ENCODE assay signal across 30 cellular contexts in the genomic region with DNA sequence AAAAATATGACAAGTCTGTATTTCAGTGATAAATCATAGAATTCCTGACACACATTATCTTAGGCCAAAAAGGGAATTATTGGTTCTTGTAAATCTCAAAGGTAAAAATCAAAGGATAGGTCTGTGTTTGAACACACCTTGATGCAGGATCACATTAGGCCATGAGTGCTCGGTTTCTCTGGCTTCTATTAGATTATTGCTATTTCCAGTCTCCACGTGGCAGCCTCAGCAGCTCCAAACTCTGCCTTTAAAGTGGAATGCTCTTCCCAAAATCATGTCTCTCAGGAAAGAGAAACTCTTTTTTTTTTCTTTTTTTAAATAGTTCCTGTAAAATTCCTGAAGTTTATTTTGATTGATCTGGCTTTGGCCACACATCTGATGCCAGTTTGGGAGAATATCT.
A peak's percentile ranks its signal among the peaks of the same experiment; 100 is the strongest.
DNase-seq lines count a peak whose midpoint lies in the region; ATAC-seq and TF ChIP-seq lines count a peak whose summit lies in the region.
"Had no signal": no experiment of that assay in that cellular context is flagged by ENCODE, and none has a peak within 500 bp of the region (broad histone marks: within the 10 kb centered on the region; RNA-seq: fewer than 3 reads in every experiment).

No MANE protein-coding gene starts in this region.

- H3K27me3 Mint-ChIP-seq in osteocyte (ENCODE audit: unreplicated experiment) = no peaks in the 10 kb centered on the region

- no peak overlapping the region for H3K4me3 ChIP-seq in BE2C (ENCODE audit: low read depth, low read length)
- H3K4me3 ChIP-seq in PC-3 (ENCODE audit: low read length) = no peak overlapping the region
- H3K4me3 ChIP-seq in esophagus muscularis mucosa = no peak overlapping the region
- H3K4me3 ChIP-seq: BLaER1, colonic mucosa, hepatocyte, SJCRH30, tibial artery had no signal

- no peak for TF ChIP-seq EP300 in esophagus muscularis mucosa (IDR thresholded peaks at IDR 0.05)

- H3K27ac ChIP-seq in PC-3 (ENCODE audit: low read length) = peak overlapping the region; percentile 91
- peak overlapping the region in 3 of 4 donors; percentile 76 to 80 (median 79) for H3K27ac ChIP-seq in esophagus muscularis mucosa (replicated peaks in 1 of 4)
- H3K27ac ChIP-seq: BLaER1, colonic mucosa had no signal

- H3K4me3 Mint-ChIP-seq in osteocyte (ENCODE audit: unreplicated experiment) = no peak overlapping the region
- H3K4me3 Mint-ChIP-seq in stimulated activated effector memory CD8-positive, alpha-beta T cell treated with anti-CD3 and anti-CD28 coated beads, Interleukin-12 subunit alpha, Interleukin-12 subunit beta, amount 100 ng/mL, for 72 hours = no peak overlapping the region
- H3K4me3 Mint-ChIP-seq: activated T-helper 1 cell treated with anti-CD3 and anti-CD28 coated beads, Interleukin-12 subunit alpha, Interleukin-12 subunit beta, Interleukin-2, Interleukin-4 antibody, amounts not matched to agents 30 ng/mL and 10 ng/mL and 1 ng/mL, durations not matched to agents 14 hours and 24 hours and 36 hours; natural killer cell; T-helper 1 cell treated with Interleukin-12 subunit alpha and Interleukin-12 subunit beta and Interleukin-4 antibody, amounts not matched to agents 30 μg/mL and 1 μg/mL, for 36 hours had no signal

- peak overlapping the region; percentile 66 for H3K9ac ChIP-seq in PC-3 (ENCODE audit: low read length)
- H3K9ac ChIP-seq: BLaER1 had no signal

- no peaks in the 10 kb centered on the region for H3K79me2 ChIP-seq in PC-3 (ENCODE audit: low read length)
- H3K79me2 ChIP-seq: hepatocyte had no signal

- H3K4me1 ChIP-seq in BE2C = peaks cover 33% of the 10 kb centered on the region
- H3K4me1 ChIP-seq in PC-3 (ENCODE audit: insufficient read depth, low read length) = peaks cover 55% of the 10 kb centered on the region
- peaks cover 12 to 44% (median 39%) of the 10 kb centered on the region in 4 donors for H3K4me1 ChIP-seq in esophagus muscularis mucosa
- H3K4me1 ChIP-seq: BLaER1, colonic mucosa had no signal

- H4K20me1 ChIP-seq in PC-3 (ENCODE audit: low read length) = no peaks in the 10 kb centered on the region
- H4K20me1 ChIP-seq: BLaER1 had no signal

- POLR2A ChIA-PET in PC-3 (lab: Charles Lee; ENCODE audit: unreplicated experiment) = no interaction called here

- no peak overlapping the region; the same call in 1 of the 2 replicates for H3K4me2 ChIP-seq in PC-3 (ENCODE audit: low read length)
- H3K4me2 ChIP-seq: BLaER1, hepatocyte had no signal

- intact Hi-C loops in PC-3 (cut with micrococcal nuclease) = loop anchor here (2.0 to 5.0 kb wide), 3 partner anchors 89 to 263 kb away; no protein-coding TSS in a partner anchor
- intact Hi-C loops in esophagus muscularis mucosa (cut with DNase I) = loop anchor here (5.0 kb wide), 1 partner anchor 106 kb away; a partner anchor contains a TSS
- intact Hi-C loops in head of caudate nucleus (cut with DNase I) = no loop called here

- TF ChIP-seq CTCF in BE2C (IDR thresholded peaks at IDR 0.05; ENCODE audit: low read depth, low read length) (no peak), PC-3 (conservative IDR thresholded peaks at IDR 0.05; ENCODE audit: low read depth, low read length) (no peak), esophagus muscularis mucosa (IDR thresholded peaks at IDR 0.05) (no peak), osteocyte (IDR thresholded peaks at IDR 0.05) (no peak)

- H2AFZ ChIP-seq in PC-3 (ENCODE audit: low read length) = no peak overlapping the region
- H2AFZ ChIP-seq: hepatocyte had no signal

- no TSS peak for BruUV-seq in PC-3 (replicated peaks; lab: Mats Ljungman, UMichigan)

- peaks cover 44% of the 10 kb centered on the region for H3K4me1 Mint-ChIP-seq in osteocyte (ENCODE audit: unreplicated experiment)
- H3K4me1 Mint-ChIP-seq in stimulated activated effector memory CD8-positive, alpha-beta T cell treated with anti-CD3 and anti-CD28 coated beads, Interleukin-12 subunit alpha, Interleukin-12 subunit beta, amount 100 ng/mL, for 72 hours = no peaks in the 10 kb centered on the region
- H3K4me1 Mint-ChIP-seq: natural killer cell had no signal

- H3K9me2 ChIP-seq in PC-3 (replicated peaks; ENCODE audit: low read length) = no peaks in the 10 kb centered on the region

- H3F3A ChIP-seq in PC-3 (ENCODE audit: low read length, unreplicated experiment) = peaks cover 8% of the 10 kb centered on the region

- no peak for TF ChIP-seq POLR2A in esophagus muscularis mucosa (IDR thresholded peaks at IDR 0.05; ENCODE audit: low read depth)

- H3K36me3 Mint-ChIP-seq in osteocyte (ENCODE audit: unreplicated experiment) = no peaks in the 10 kb centered on the region
- no peaks in the 10 kb centered on the region for H3K36me3 Mint-ChIP-seq in stimulated activated effector memory CD8-positive, alpha-beta T cell treated with anti-CD3 and anti-CD28 coated beads, Interleukin-12 subunit alpha, Interleukin-12 subunit beta, amount 100 ng/mL, for 72 hours
- H3K36me3 Mint-ChIP-seq: natural killer cell had no signal

- no peaks in the 10 kb centered on the region for H3K27me3 ChIP-seq in BE2C
- no peaks in the 10 kb centered on the region for H3K27me3 ChIP-seq in PC-3 (ENCODE audit: low read length)
- no peaks in the 10 kb centered on the region for H3K27me3 ChIP-seq in esophagus muscularis mucosa
- H3K27me3 ChIP-seq: BLaER1, colonic mucosa, hepatocyte, SJCRH30, tibial artery had no signal

- DNase-seq in BE2C (peak; percentile 28), PC-3 (no peak), esophagus muscularis mucosa (ENCODE audit: extremely low spot score) (no peak), osteocyte (ENCODE audit: extremely low spot score, unreplicated experiment) (no peak), DMS79 (lab: John Stamatoyannopoulos, UW) (no peak), NCI-H2107 (lab: John Stamatoyannopoulos, UW) (no peak), head of caudate nucleus (no peak)
- DNase-seq in stimulated activated effector memory CD8-positive, alpha-beta T cell treated with anti-CD3 and anti-CD28 coated beads, Interleukin-12 subunit alpha, Interleukin-12 subunit beta, amount 100 ng/mL, for 72 hours (ENCODE audit: low spot score in 2 of 2) = no peak
- DNase-seq: activated CD4-positive, alpha-beta T cell treated with anti-CD3 and anti-CD28 coated beads, Interleukin-2, amount 50 U/mL, for 48 hours; activated CD8-positive, alpha-beta memory T cell treated with anti-CD3 and anti-CD28 coated beads, Interleukin-2, amount 50 U/mL, for 4 hours; activated naive CD4-positive, alpha-beta T cell treated with anti-CD3 and anti-CD28 coated beads, Interleukin-2, amount 50 U/mL, for 16 hours; amniotic stem cell; colonic mucosa; DND-41; effector CD8-positive, alpha-beta T cell; erythroblast; Kasumi-1; natural killer cell; NCI-H1694; occipital lobe; stimulated activated CD4-positive, alpha-beta T cell treated with anti-CD3 and anti-CD28 coated beads, Interleukin-2, amount 100 ng/mL, for 24 hours; tibial artery had no signal

- CTCF ChIA-PET in PC-3 (lab: Charles Lee) = interaction anchor here (0.7 kb wide), 1 partner anchor 13 kb away, joined by 3 read pairs; no protein-coding TSS in a partner anchor

- 25% methylated on average over 2 of the region's 2 CpGs for WGBS in esophagus muscularis mucosa

- no peaks in the 10 kb centered on the region for H3K9me3 Mint-ChIP-seq in osteocyte (ENCODE audit: unreplicated experiment)
- no peaks in the 10 kb centered on the region for H3K9me3 Mint-ChIP-seq in stimulated activated effector memory CD8-positive, alpha-beta T cell treated with anti-CD3 and anti-CD28 coated beads, Interleukin-12 subunit alpha, Interleukin-12 subunit beta, amount 100 ng/mL, for 72 hours
- H3K9me3 Mint-ChIP-seq: activated T-helper 1 cell treated with anti-CD3 and anti-CD28 coated beads, Interleukin-12 subunit alpha, Interleukin-12 subunit beta, Interleukin-2, Interleukin-4 antibody, amounts not matched to agents 30 ng/mL and 10 ng/mL and 1 ng/mL, durations not matched to agents 14 hours and 24 hours and 36 hours; natural killer cell; T-helper 1 cell treated with Interleukin-12 subunit alpha and Interleukin-12 subunit beta and Interleukin-4 antibody, amounts not matched to agents 30 μg/mL and 1 μg/mL, for 36 hours had no signal

- H3K9me3 ChIP-seq in BE2C (no peaks in the 10 kb centered on the region), PC-3 (ENCODE audit: low read length) (no peaks in the 10 kb centered on the region), esophagus muscularis mucosa (no peaks in the 10 kb centered on the region)
- H3K9me3 ChIP-seq: BLaER1, colonic mucosa, SJCRH30, tibial artery had no signal

- no peak for ATAC-seq in PC-3
- ATAC-seq in stimulated activated effector memory CD8-positive, alpha-beta T cell treated with anti-CD3 and anti-CD28 coated beads, Interleukin-12 subunit alpha, Interleukin-12 subunit beta, amount 100 ng/mL, for 72 hours = no peak
- ATAC-seq: activated CD4-positive, CD25-positive, alpha-beta regulatory T cell treated with anti-CD3 and anti-CD28 coated beads, Interleukin-2, amount 50 U/mL, for 24 hours; HCT116; HepG2; natural killer cell had no signal

- peak overlapping the region; percentile 97 for H3K27ac Mint-ChIP-seq in osteocyte (ENCODE audit: unreplicated experiment)
- no peak overlapping the region for H3K27ac Mint-ChIP-seq in stimulated activated effector memory CD8-positive, alpha-beta T cell treated with anti-CD3 and anti-CD28 coated beads, Interleukin-12 subunit alpha, Interleukin-12 subunit beta, amount 100 ng/mL, for 72 hours
- H3K27ac Mint-ChIP-seq: activated T-helper 1 cell treated with anti-CD3 and anti-CD28 coated beads, Interleukin-12 subunit alpha, Interleukin-12 subunit beta, Interleukin-2, Interleukin-4 antibody, amounts not matched to agents 30 ng/mL and 10 ng/mL and 1 ng/mL, durations not matched to agents 14 hours and 24 hours and 36 hours; natural killer cell; T-helper 1 cell treated with Interleukin-12 subunit alpha and Interleukin-12 subunit beta and Interleukin-4 antibody, amounts not matched to agents 30 μg/mL and 1 μg/mL, for 36 hours had no signal

- no peaks in the 10 kb centered on the region for H3K36me3 ChIP-seq in BE2C
- H3K36me3 ChIP-seq in PC-3 (ENCODE audit: low read depth, low read length) = no peaks in the 10 kb centered on the region
- no peaks in the 10 kb centered on the region for H3K36me3 ChIP-seq in esophagus muscularis mucosa
- H3K36me3 ChIP-seq: BLaER1, colonic mucosa, SJCRH30, tibial artery had no signal
